In genomic region chr18:37566479-37567060, GRCh38 we compare ENCODE assay signal across 8 cellular contexts. TPM values are rescaled to one million over a fixed set of nuclear protein-coding genes. Genes with fewer than 3 reads are reported as not detected.
A peak's percentile ranks its signal among the peaks of the same experiment; 100 is the strongest.
DNase-seq lines count a peak whose midpoint lies in the region; ATAC-seq and TF ChIP-seq lines count a peak whose summit lies in the region.

No MANE protein-coding gene starts in this region.

- H3F3A ChIP-seq in MM.1S (ENCODE audit: insufficient read depth, low read length), result no peaks in the 10 kb centered on the region

- no peaks in the 10 kb centered on the region for H3K4me1 ChIP-seq in ACC112 (ENCODE audit: control insufficient read depth, insufficient read depth, low read length, unreplicated experiment)
- peaks cover 25% of the 10 kb centered on the region for H3K4me1 ChIP-seq in HUES6 (ENCODE audit: control insufficient read depth, insufficient read depth, low read length)
- H3K4me1 ChIP-seq in MM.1S (ENCODE audit: low read length), result no peaks in the 10 kb centered on the region

- H3K27ac ChIP-seq in ACC112 (ENCODE audit: low read depth, low read length) (no peak overlapping the region), HUES6 (ENCODE audit: low read depth, low read length) (no peak overlapping the region), MM.1S (ENCODE audit: low read length) (no peak overlapping the region)

- H3K4me3 Mint-ChIP-seq in mesothelial cell of epicardium, result peak overlapping the region; percentile 76

- H3K9me3 ChIP-seq in HUES6 (ENCODE audit: control insufficient read depth, insufficient read depth, low read depth, low read length) (no peaks in the 10 kb centered on the region), MM.1S (replicated peaks; ENCODE audit: insufficient read depth, low read length) (no peaks in the 10 kb centered on the region)

- H4K20me1 ChIP-seq in MM.1S (ENCODE audit: insufficient read depth, low read length), result no peaks in the 10 kb centered on the region

- H3K36me3 ChIP-seq in ACC112 (ENCODE audit: insufficient read depth, low read length) (no peaks in the 10 kb centered on the region), HUES6 (ENCODE audit: control insufficient read depth, insufficient read depth, low read length) (no peaks in the 10 kb centered on the region), MM.1S (replicated peaks; ENCODE audit: insufficient read depth, low read length) (no peaks in the 10 kb centered on the region)

- H3K27me3 ChIP-seq in ACC112 (ENCODE audit: insufficient read depth, low read length) (peaks cover 82% of the 10 kb centered on the region), HUES6 (ENCODE audit: control insufficient read depth, insufficient read depth, low read length) (peaks cover 97% of the 10 kb centered on the region), MM.1S (replicated peaks; ENCODE audit: insufficient read depth, low read length) (no peaks in the 10 kb centered on the region)

- no peak overlapping the region for H3K9ac ChIP-seq in HUES6 (ENCODE audit: low read length)
- no peak overlapping the region for H3K9ac ChIP-seq in MM.1S (ENCODE audit: low read length)

- H3K79me2 ChIP-seq in ACC112 (ENCODE audit: control insufficient read depth, insufficient read depth, low read length, unreplicated experiment), result no peaks in the 10 kb centered on the region
- no peaks in the 10 kb centered on the region for H3K79me2 ChIP-seq in MM.1S (ENCODE audit: low read length)

- H3K9me3 Mint-ChIP-seq in mesothelial cell of epicardium, result no peaks in the 10 kb centered on the region

- no peak overlapping the region for H3K27ac Mint-ChIP-seq in mesothelial cell of epicardium

- H3K4me3 ChIP-seq in ACC112 (ENCODE audit: low read depth, low read length) (peak overlapping the region; percentile 78), HUES6 (ENCODE audit: low read depth, low read length) (peak overlapping the region; percentile 64), choroid plexus epithelial cell (ENCODE audit: low read depth, low read length) (peak overlapping the region; percentile 44), MM.1S (ENCODE audit: low read length) (no peak overlapping the region)

- peaks cover 9% of the 10 kb centered on the region for H3K4me1 Mint-ChIP-seq in mesothelial cell of epicardium

- no peaks in the 10 kb centered on the region for H3K9me2 ChIP-seq in MM.1S (replicated peaks; ENCODE audit: insufficient read depth, low read length)

- H2AFZ ChIP-seq in ACC112 (ENCODE audit: low read length, unreplicated experiment) (no peak overlapping the region), MM.1S (ENCODE audit: low read length) (no peak overlapping the region)

- ATAC-seq in GM18868 (IDR thresholded peaks at IDR 0.05; ENCODE audit: unreplicated experiment) (no peak), GM21825 (IDR thresholded peaks at IDR 0.05; ENCODE audit: unreplicated experiment) (no peak)

- H3K4me2 ChIP-seq in MM.1S (ENCODE audit: low read depth, low read length), result no peak overlapping the region

- no peaks in the 10 kb centered on the region for H3K36me3 Mint-ChIP-seq in mesothelial cell of epicardium

- DNase-seq in choroid plexus epithelial cell (ENCODE audit: low read depth) (peak; percentile 11), mesothelial cell of epicardium (ENCODE audit: low spot score in 2 of 2, unreplicated experiment in 2 of 2) (peak in 1 of 2 experiments; percentile 49), MM.1S (no peak), kidney glomerular epithelial cell (lab: John Stamatoyannopoulos, UW) (no peak)

- peaks cover 93% of the 10 kb centered on the region for H3K27me3 Mint-ChIP-seq in mesothelial cell of epicardium (ENCODE audit: low read depth)

- TF ChIP-seq CTCF in choroid plexus epithelial cell (conservative IDR thresholded peaks at IDR 0.05; ENCODE audit: low read depth, low read length), result no peak
- TF ChIP-seq CTCF in mesothelial cell of epicardium (IDR thresholded peaks at IDR 0.05; ENCODE audit: unreplicated experiment), result no peak
- no peak for TF ChIP-seq CTCF in MM.1S (IDR thresholded peaks at IDR 0.05; ENCODE audit: low read length)

RNA-seq across cellular contexts. Expression of gene CELF4, which starts 1.0 kb away (rescaled TPM):
- 2.0 to 2.4 TPM (median 2.3 TPM) in 3 replicates for total RNA-seq in mesothelial cell of epicardium
